In genomic region chr4:129264008-129264657, GRCh38 we compare ENCODE assay signal across 12 cellular contexts.
DNase-seq lines count a peak whose midpoint lies in the region; ATAC-seq, FAIRE-seq and TF ChIP-seq lines count a peak whose summit lies in the region.
"Had no signal": no experiment of that assay in that cellular context is flagged by ENCODE, and none has a peak within 500 bp of the region (broad histone marks: within the 10 kb centered on the region; RNA-seq: fewer than 3 reads in every experiment).

No MANE protein-coding gene starts in this region.

- H3K27me3 Mint-ChIP-seq in T-cell = peaks cover 2% of the 10 kb centered on the region in 2 donors

- intact Hi-C loops in cardiac septum (cut with DNase I) = no loop called here

- H3K4me3 Mint-ChIP-seq in T-cell = peak overlapping the region in 2 of 3 donors; percentile 29 to 37

- no peaks in the 10 kb centered on the region for H3K36me3 Mint-ChIP-seq in T-cell

- TF ChIP-seq CTCF in foreskin fibroblast (IDR thresholded peaks at IDR 0.05; ENCODE audit: low read depth, low read length) = no peak

- DNase-seq in GM12892 (ENCODE audit: insufficient read length) (no peak), T-cell (no peak), foreskin fibroblast (no peak), cardiac septum (ENCODE audit: low spot score) (no peak), AG08395 (ENCODE audit: low spot score) (no peak), NCI-H2227 (lab: John Stamatoyannopoulos, UW; ENCODE audit: unreplicated experiment) (no peak)
- DNase-seq: Calu3, midbrain, NCI-H2107, uterus had no signal

- ATAC-seq in GM19468 (IDR thresholded peaks at IDR 0.05; ENCODE audit: extremely low read depth, unreplicated experiment) (peak; percentile 83), HG03066 (IDR thresholded peaks at IDR 0.05; ENCODE audit: low read depth, unreplicated experiment) (peak; percentile 98), T-cell (replicated peaks in 1 of 4) (no peak)

- TF ChIP-seq POLR2A in GM12892 (IDR thresholded peaks at IDR 0.05; ENCODE audit: low read depth, low read length) = no peak

- no peaks in the 10 kb centered on the region for H3K9me3 Mint-ChIP-seq in T-cell

- peak overlapping the region in 1 of 2 donors; percentile 37 for H3K27ac Mint-ChIP-seq in T-cell

- H3K4me1 Mint-ChIP-seq in T-cell = peaks cover 8 to 9% (median 8%) of the 10 kb centered on the region in 3 donors

- CTCF ChIA-PET in T-cell (lab: Charles Lee) = no interaction called here

- H3K4me3 ChIP-seq in foreskin fibroblast (ENCODE audit: low read depth in 1 of 2, low read length in 2 of 2) = no peak overlapping the region
- H3K4me3 ChIP-seq: uterus had no signal

- POLR2A ChIA-PET in T-cell (lab: Charles Lee) = no interaction called here

- peak; percentile 74 for FAIRE-seq in GM12892 (lab: Jason Lieb, UNC)

Comparison
In these comparisons a context has a peak if more than half of its experiments do, and no peak if none do; other contexts are left out.
1. ATAC-seq: peak in GM19468 (single experiment) and HG03066 (single experiment); none in T-cell (0 of 4).